8 cellular contexts compared by ENCODE assay signal in the genomic region with DNA sequence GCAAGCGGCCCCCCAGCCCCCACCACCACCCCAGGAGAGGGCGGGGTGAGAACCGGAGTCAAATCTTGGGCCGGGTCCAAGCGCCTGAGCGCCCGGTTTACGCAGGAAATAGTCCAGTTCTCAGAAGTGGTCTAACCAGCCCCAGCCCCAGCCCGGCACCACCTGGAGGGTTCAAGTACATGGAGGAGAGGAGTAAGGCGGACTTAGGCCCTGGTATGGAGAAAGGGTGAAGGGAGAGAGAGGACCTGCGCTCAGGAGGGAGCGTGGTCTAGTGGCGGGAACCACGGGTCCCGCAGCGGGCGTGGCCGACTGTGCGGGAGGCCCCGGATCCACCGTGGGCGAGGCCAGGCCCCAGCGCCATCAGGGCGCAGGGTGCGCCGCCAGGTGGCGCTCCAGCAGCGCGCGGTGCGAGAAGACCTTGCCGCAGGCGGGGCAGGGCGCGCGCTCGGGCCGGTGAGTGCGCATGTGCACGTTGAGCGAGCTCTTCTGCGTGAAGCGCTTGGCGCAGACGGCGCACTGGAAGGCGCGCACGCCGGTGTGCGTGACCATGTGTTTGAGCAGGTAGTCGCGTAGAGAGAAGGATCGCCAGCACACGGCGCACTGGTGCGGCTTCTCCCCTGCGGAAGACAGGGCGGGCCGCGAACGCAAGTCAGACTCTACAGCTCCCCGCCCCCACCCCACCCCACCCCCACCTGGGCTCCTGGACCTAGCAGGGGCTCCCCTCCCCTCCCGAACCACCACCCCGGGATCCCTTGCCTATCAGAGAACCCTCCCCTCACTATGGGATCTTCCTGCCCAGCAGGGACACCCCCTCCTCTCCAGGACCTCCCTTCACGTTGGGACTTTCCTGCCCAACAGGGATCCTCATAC. TPM values are rescaled to one million over a fixed set of nuclear protein-coding genes. Genes with fewer than 3 reads are reported as not detected.
DNase-seq lines count a peak whose midpoint lies in the region; ATAC-seq and TF ChIP-seq lines count a peak whose summit lies in the region.

No MANE protein-coding gene starts in this region.

- ATAC-seq in GM18907 (IDR thresholded peaks at IDR 0.05; ENCODE audit: unreplicated experiment) (peak; percentile 63), HG03432 (IDR thresholded peaks at IDR 0.05; ENCODE audit: unreplicated experiment) (peak; percentile 77), lung (ENCODE audit: insufficient read depth, low FRiP score) (peak; percentile 92)
- ATAC-seq in activated CD8-positive, alpha-beta T cell treated with anti-CD3 and anti-CD28 coated beads, Interleukin-2, amount 10 ng/mL, durations not matched to agents 7 days and 5 days, result peak; percentile 96

- WGBS in lung, 2 donors, result 14 to 17% methylated on average over 62 to 66 of the region's 66 CpGs

- peak overlapping the region; percentile 88 for H3K27ac Mint-ChIP-seq in activated CD8-positive, alpha-beta T cell treated with anti-CD3 and anti-CD28 coated beads, Interleukin-2, amount 10 ng/mL, durations not matched to agents 7 days and 5 days

- H3K27me3 ChIP-seq in AG04450 (ENCODE audit: control insufficient read depth, insufficient read depth, low read length) (no peaks in the 10 kb centered on the region), lung (ENCODE audit: control insufficient read depth, insufficient read depth) (no peaks in the 10 kb centered on the region)

- H3K27me3 Mint-ChIP-seq in activated CD8-positive, alpha-beta T cell treated with anti-CD3 and anti-CD28 coated beads, Interleukin-2, amount 10 ng/mL, durations not matched to agents 7 days and 5 days (ENCODE audit: low read depth), result no peaks in the 10 kb centered on the region

- no peak for DNase-seq in AG04450 (ENCODE audit: low read depth, low spot score)
- peak; percentile 83 to 96 for DNase-seq in NCI-H526 (lab: John Stamatoyannopoulos, UW)
- DNase-seq in activated CD8-positive, alpha-beta T cell treated with anti-CD3 and anti-CD28 coated beads, Interleukin-2, amount 10 ng/mL, durations not matched to agents 7 days and 5 days, result peak; percentile 97
- DNase-seq in effector CD4-positive, alpha-beta T cell, result peak; percentile 90
- DNase-seq in lung (ENCODE audit: low spot score), result peak; percentile 92
- peak; percentile 90 to 95 (median 91) for DNase-seq in stimulated activated CD4-positive, alpha-beta T cell treated with anti-CD3 and anti-CD28 coated beads, TNF-alpha, amount 100 ng/mL, for 24 hours (ENCODE audit: low read depth in 3 of 3)

- TF ChIP-seq CTCF in AG04450 (IDR thresholded peaks at IDR 0.05; ENCODE audit: low read depth, low read length) (peak; percentile 59), lung (IDR thresholded peaks at IDR 0.05; ENCODE audit: control extremely low read depth, extremely low read depth) (peak; percentile 84)

- H3K27ac ChIP-seq in AG04450 (ENCODE audit: low read depth, low read length) (no peak overlapping the region), lung (ENCODE audit: low read depth in 1 of 2, low read length in 1 of 2) (peak overlapping the region; percentile 35 to 78)

- CTCF ChIA-PET in AG04450 (lab: Charles Lee), result interaction anchor here (0.7 to 1.2 kb wide), 4 partner anchors 14 to 67 kb away, joined by 3 to 8 read pairs (median 4); partner anchors contain the start of gene CHMP2A
- CTCF ChIA-PET in activated CD8-positive, alpha-beta T cell treated with anti-CD3 and anti-CD28 coated beads, Interleukin-2, amount 10 ng/mL, durations not matched to agents 7 days and 5 days (lab: Charles Lee), result interaction anchor here (0.6 to 2.1 kb wide), 28 partner anchors 11 to 332 kb away, joined by 3 to 46 read pairs (median 4); partner anchors contain the start of genes CHMP2A, TRIM28, ZNF446 and ZNF497

- peaks cover 24% of the 10 kb centered on the region for H3K36me3 Mint-ChIP-seq in activated CD8-positive, alpha-beta T cell treated with anti-CD3 and anti-CD28 coated beads, Interleukin-2, amount 10 ng/mL, durations not matched to agents 7 days and 5 days (ENCODE audit: low read depth)

- H3K36me3 ChIP-seq in lung (ENCODE audit: control insufficient read depth in 2 of 2, insufficient read depth in 2 of 2, low read length in 2 of 2), result peaks cover 0 to 16% of the 10 kb centered on the region in 2 donors

- H3K4me1 ChIP-seq in lung (ENCODE audit: control insufficient read depth in 2 of 2, insufficient read depth in 2 of 2, low read length in 2 of 2), result peaks cover 2 to 16% of the 10 kb centered on the region in 2 donors

- POLR2A ChIA-PET in AG04450 (lab: Yijun Ruan, JAX), result interaction anchor here (1.0 kb wide), 1 partner anchor 30 kb away, joined by 3 read pairs; the partner anchor contains the start of gene TRIM28
- POLR2A ChIA-PET in activated CD8-positive, alpha-beta T cell treated with anti-CD3 and anti-CD28 coated beads, Interleukin-2, amount 10 ng/mL, durations not matched to agents 7 days and 5 days (lab: Charles Lee), result interaction anchor here (0.6 to 2.4 kb wide), 7 partner anchors 9 to 53 kb away, joined by 3 to 11 read pairs (median 3); partner anchors contain the start of gene CHMP2A

- H3K4me1 Mint-ChIP-seq in activated CD8-positive, alpha-beta T cell treated with anti-CD3 and anti-CD28 coated beads, Interleukin-2, amount 10 ng/mL, durations not matched to agents 7 days and 5 days (ENCODE audit: low read depth), result peaks cover 45% of the 10 kb centered on the region

- H3K4me3 ChIP-seq in AG04450 (ENCODE audit: low read depth, low read length) (peak overlapping the region; percentile 49), lung (peak overlapping the region; percentile 20)

- H3K9me3 ChIP-seq in AG04450 (ENCODE audit: control insufficient read depth, insufficient read depth, low read length) (no peaks in the 10 kb centered on the region; the same call in 1 of the 2 replicates), lung (ENCODE audit: control insufficient read depth in 2 of 2, insufficient read depth in 1 of 2, low read length in 1 of 2) (no peaks in the 10 kb centered on the region)

- H3K9me3 Mint-ChIP-seq in activated CD8-positive, alpha-beta T cell treated with anti-CD3 and anti-CD28 coated beads, Interleukin-2, amount 10 ng/mL, durations not matched to agents 7 days and 5 days (ENCODE audit: insufficient read depth), result no peaks in the 10 kb centered on the region

- H3K4me3 Mint-ChIP-seq in activated CD8-positive, alpha-beta T cell treated with anti-CD3 and anti-CD28 coated beads, Interleukin-2, amount 10 ng/mL, durations not matched to agents 7 days and 5 days, result peak overlapping the region; percentile 78

RNA-seq across cellular contexts. Expression of gene SLC27A5, which starts 2.1 kb away (rescaled TPM):
- polyA plus RNA-seq in AG04450 (2011; rRNA removed), result 7.4 and 9.8 TPM in 2 replicates
- polyA minus RNA-seq in AG04450 (2011; rRNA and poly(A)+ RNA removed), result 4.7 and 8.0 TPM in 2 replicates
- total RNA-seq in activated CD8-positive, alpha-beta T cell treated with anti-CD3 and anti-CD28 coated beads, Interleukin-2, amount 10 ng/mL, durations not matched to agents 7 days and 5 days, result 10 to 100 TPM; 12.2 to 14.4 TPM
- 10 to 100 TPM in 1 of 2 donors, 1 to 10 TPM in 1; 7.9 to 11.3 TPM for total RNA-seq in lung
- polyA plus RNA-seq in lung, result 10 to 100 TPM; 14.6 to 19.0 TPM

RNA-seq across cellular contexts. Expression of gene ZBTB45, which starts 5.7 kb away (rescaled TPM):
- polyA plus RNA-seq in AG04450 (2011; rRNA removed) (4.2 and 6.8 TPM in 2 replicates), lung (1 to 10 TPM; 7.7 to 9.6 TPM)
- 3.1 and 4.0 TPM in 2 replicates for polyA minus RNA-seq in AG04450 (2011; rRNA and poly(A)+ RNA removed)
- 10 to 100 TPM; 13.9 to 16.7 TPM for total RNA-seq in activated CD8-positive, alpha-beta T cell treated with anti-CD3 and anti-CD28 coated beads, Interleukin-2, amount 10 ng/mL, durations not matched to agents 7 days and 5 days
- 10 to 100 TPM in 1 of 2 donors, 1 to 10 TPM in 1; 6.0 to 20.2 TPM for total RNA-seq in lung

RNA-seq across cellular contexts. Expression of gene TRIM28, which starts 29.9 kb away (rescaled TPM):
- polyA plus RNA-seq in AG04450 (2011; rRNA removed) (313 and 413 TPM in 2 replicates), lung (100 to 1,000 TPM; 175 to 188 TPM)
- 910 and 1,220 TPM in 2 replicates for polyA minus RNA-seq in AG04450 (2011; rRNA and poly(A)+ RNA removed)
- total RNA-seq in activated CD8-positive, alpha-beta T cell treated with anti-CD3 and anti-CD28 coated beads, Interleukin-2, amount 10 ng/mL, durations not matched to agents 7 days and 5 days, result 100 to 1,000 TPM; 476 to 528 TPM
- total RNA-seq in lung, result 100 to 1,000 TPM; 171 to 250 TPM

RNA-seq across cellular contexts. Expression of gene ZNF446, which starts 37.8 kb away (rescaled TPM):
- 3.7 and 5.2 TPM in 2 replicates for polyA plus RNA-seq in AG04450 (2011; rRNA removed)
- polyA minus RNA-seq in AG04450 (2011; rRNA and poly(A)+ RNA removed), result 4.3 and 5.4 TPM in 2 replicates
- 1 to 10 TPM; 6.9 to 7.8 TPM for total RNA-seq in activated CD8-positive, alpha-beta T cell treated with anti-CD3 and anti-CD28 coated beads, Interleukin-2, amount 10 ng/mL, durations not matched to agents 7 days and 5 days
- 10 to 100 TPM; 12.5 to 12.9 TPM for total RNA-seq in lung
- 1 to 10 TPM; 8.3 to 9.5 TPM for polyA plus RNA-seq in lung

RNA-seq across cellular contexts. Expression of gene CHMP2A, which starts 41.0 kb away (rescaled TPM):
- polyA plus RNA-seq in AG04450 (2011; rRNA removed) (173 and 181 TPM in 2 replicates), lung (100 to 1,000 TPM; 227 to 309 TPM)
- polyA minus RNA-seq in AG04450 (2011; rRNA and poly(A)+ RNA removed), result 153 and 170 TPM in 2 replicates
- total RNA-seq in activated CD8-positive, alpha-beta T cell treated with anti-CD3 and anti-CD28 coated beads, Interleukin-2, amount 10 ng/mL, durations not matched to agents 7 days and 5 days, result 100 to 1,000 TPM; 108 to 114 TPM
- total RNA-seq in lung, result 100 to 1,000 TPM in 1 of 2 donors, 10 to 100 TPM in 1; 87.7 to 156 TPM
